15 cellular contexts compared by ENCODE assay signal in the genomic region with DNA sequence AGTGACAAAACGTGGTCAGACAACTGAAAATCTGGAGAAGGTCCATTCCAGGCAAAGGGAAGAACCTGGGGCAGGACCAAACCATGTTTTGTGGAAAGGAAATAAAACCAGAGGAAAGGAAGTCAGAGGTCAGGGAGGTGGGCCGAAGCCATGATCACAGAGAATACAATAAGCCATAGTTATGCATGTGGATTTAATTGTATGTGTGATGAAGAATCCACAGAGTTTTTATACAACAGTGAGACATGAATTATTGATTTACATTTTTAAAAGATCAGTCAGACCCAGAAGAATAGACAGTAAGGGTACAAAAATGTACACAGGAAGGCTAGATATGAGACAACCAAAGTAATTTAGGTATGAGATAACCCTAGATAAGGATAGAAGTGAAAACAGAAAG. TPM values are rescaled to one million over a fixed set of nuclear protein-coding genes. Genes with fewer than 3 reads are reported as not detected.
A peak's percentile ranks its signal among the peaks of the same experiment; 100 is the strongest.
DNase-seq lines count a peak whose midpoint lies in the region; ATAC-seq, FAIRE-seq and TF ChIP-seq lines count a peak whose summit lies in the region.
"Had no signal": no experiment of that assay in that cellular context is flagged by ENCODE, and none has a peak within 500 bp of the region (broad histone marks: within the 10 kb centered on the region; RNA-seq: fewer than 3 reads in every experiment).

No MANE protein-coding gene starts in this region.

- TF ChIP-seq CTCF in fibroblast of mammary gland (conservative IDR thresholded peaks at IDR 0.05; ENCODE audit: control insufficient read depth, insufficient read depth, low read depth, low read length) (no peak), smooth muscle cell (IDR thresholded peaks at IDR 0.05; ENCODE audit: borderline replicate concordance, insufficient read depth, poor library complexity, severe bottlenecking) (no peak)

- intact Hi-C loops in activated CD4-positive, alpha-beta T cell treated with anti-CD3 and anti-CD28 coated beads, Interleukin-2, amount 10 ng/mL, durations not matched to agents 24 days and 14 days (cut with micrococcal nuclease) = loop anchor here (5.0 kb wide), 1 partner anchor 568 kb away; no protein-coding TSS in a partner anchor

- WGBS in small intestine, 3 donors = 39 to 59% (median 53%) methylated on average over 2 of the region's 2 CpGs
- WGBS in smooth muscle cell (ENCODE audit: low lambda C conversion rate) = 93% methylated on average over 2 of the region's 2 CpGs

- H3K36me3 ChIP-seq in SJSA1 = peaks cover 5% of the 10 kb centered on the region; the same call in 1 of the 2 replicates
- peaks cover 2 to 3% of the 10 kb centered on the region in 2 donors for H3K36me3 ChIP-seq in small intestine (ENCODE audit: control insufficient read depth in 2 of 2, insufficient read depth in 2 of 2, low read length in 2 of 2)
- no peaks in the 10 kb centered on the region for H3K36me3 ChIP-seq in smooth muscle cell (ENCODE audit: low read depth)

- no peaks in the 10 kb centered on the region for H3K27me3 Mint-ChIP-seq in activated CD4-positive, alpha-beta T cell treated with anti-CD3 and anti-CD28 coated beads, Interleukin-2, amount 10 ng/mL, durations not matched to agents 24 days and 14 days
- H3K27me3 Mint-ChIP-seq: IgD-negative memory B cell had no signal

- H2AFZ ChIP-seq in smooth muscle cell (ENCODE audit: low read depth) = no peak overlapping the region

- FAIRE-seq in small intestine (lab: Jason Lieb, UNC) = no peak
- FAIRE-seq: TTC549 had no signal

- no peak for ATAC-seq in GM18861 (IDR thresholded peaks at IDR 0.05; ENCODE audit: unreplicated experiment)

- peaks cover 26% of the 10 kb centered on the region for H4K20me1 ChIP-seq in smooth muscle cell (ENCODE audit: low read depth)

- H3K4me2 ChIP-seq in smooth muscle cell = no peak overlapping the region

- H3K4me3 ChIP-seq in SJSA1 (no peak overlapping the region), fibroblast of mammary gland (ENCODE audit: control insufficient read depth, low read depth, low read length) (no peak overlapping the region), small intestine (ENCODE audit: low read depth in 1 of 2, low read length in 2 of 2) (no peak overlapping the region), smooth muscle cell (no peak overlapping the region)

- H3K27ac ChIP-seq in SJSA1 (peak overlapping the region; percentile 47; the same call in 1 of the 2 replicates), small intestine (ENCODE audit: low read depth in 1 of 2, low read length in 1 of 2) (peak overlapping the region; percentile 26 to 32), smooth muscle cell (ENCODE audit: low read depth) (no peak overlapping the region)

- H3K27me3 ChIP-seq in SJSA1 (replicated peaks) = no peaks in the 10 kb centered on the region
- H3K27me3 ChIP-seq in small intestine (ENCODE audit: control insufficient read depth in 2 of 2, insufficient read depth in 2 of 2, low read length in 2 of 2) = no peaks in the 10 kb centered on the region
- H3K27me3 ChIP-seq in smooth muscle cell (ENCODE audit: low read depth) = no peaks in the 10 kb centered on the region

- H3K4me3 Mint-ChIP-seq in activated CD4-positive, alpha-beta T cell treated with anti-CD3 and anti-CD28 coated beads, Interleukin-2, amount 10 ng/mL, durations not matched to agents 24 days and 14 days = no peak overlapping the region
- H3K4me3 Mint-ChIP-seq: IgD-negative memory B cell had no signal

- DNase-seq in activated CD4-positive, alpha-beta T cell treated with anti-CD3 and anti-CD28 coated beads, Interleukin-2, amount 10 ng/mL, durations not matched to agents 24 days and 14 days = no peak
- no peak for DNase-seq in activated CD4-positive, alpha-beta T cell treated with anti-CD3 and anti-CD28 coated beads for 4 hours
- DNase-seq in SJSA1 (ENCODE audit: low read depth in 1 of 2, low spot score in 2 of 2) (peak in 1 of 2 experiments; percentile 34), fibroblast of mammary gland (ENCODE audit: low read depth) (peak; percentile 44), small intestine (no peak), SHP77 (lab: John Stamatoyannopoulos, UW) (no peak), smooth muscle cell (lab: John Stamatoyannopoulos, UW; ENCODE audit: unreplicated experiment) (no peak)
- DNase-seq: 8988T, head of caudate nucleus, NCI-H1436 treated with DMSO at 0.1 percent for 48 hours, NCI-H524 treated with DMSO at 0.1 percent for 48 hours, RPMI8226 had no signal

- peaks cover 28% of the 10 kb centered on the region for H3K36me3 Mint-ChIP-seq in activated CD4-positive, alpha-beta T cell treated with anti-CD3 and anti-CD28 coated beads, Interleukin-2, amount 10 ng/mL, durations not matched to agents 24 days and 14 days (ENCODE audit: low read depth)

- H3K9me3 Mint-ChIP-seq in activated CD4-positive, alpha-beta T cell treated with anti-CD3 and anti-CD28 coated beads, Interleukin-2, amount 10 ng/mL, durations not matched to agents 24 days and 14 days = no peaks in the 10 kb centered on the region
- H3K9me3 Mint-ChIP-seq: IgD-negative memory B cell had no signal

- peak overlapping the region; percentile 1 for H3K27ac Mint-ChIP-seq in activated CD4-positive, alpha-beta T cell treated with anti-CD3 and anti-CD28 coated beads, Interleukin-2, amount 10 ng/mL, durations not matched to agents 24 days and 14 days

- H3K4me1 Mint-ChIP-seq in activated CD4-positive, alpha-beta T cell treated with anti-CD3 and anti-CD28 coated beads, Interleukin-2, amount 10 ng/mL, durations not matched to agents 24 days and 14 days = peaks cover 21% of the 10 kb centered on the region

- no peaks in the 10 kb centered on the region for H3K79me2 ChIP-seq in smooth muscle cell (ENCODE audit: low read depth)

- H3K9ac ChIP-seq in smooth muscle cell (ENCODE audit: low read depth) = no peak overlapping the region

- H3F3A ChIP-seq in smooth muscle cell (ENCODE audit: low read depth) = no peaks in the 10 kb centered on the region

- H3K4me1 ChIP-seq in SJSA1 (replicated peaks) (peaks cover 20% of the 10 kb centered on the region), small intestine (ENCODE audit: control insufficient read depth in 2 of 2, insufficient read depth in 1 of 2, low read depth in 1 of 2, low read length in 1 of 2) (peaks cover 4 to 9% of the 10 kb centered on the region in 2 donors), smooth muscle cell (ENCODE audit: low read depth) (peaks cover 5% of the 10 kb centered on the region)

- H3K9me3 ChIP-seq in SJSA1 (replicated peaks) = 0 out of 2 replicates have a peak, but pooled peaks cover 2% of the 10 kb centered on the region
- H3K9me3 ChIP-seq in small intestine (ENCODE audit: control insufficient read depth, low read depth) = no peaks in the 10 kb centered on the region
- no peaks in the 10 kb centered on the region for H3K9me3 ChIP-seq in smooth muscle cell (replicated peaks; ENCODE audit: low read depth)

RNA-seq across cellular contexts. Expression of a gene that starts 20.8 kb away (rescaled TPM):
- total RNA-seq in activated CD4-positive, alpha-beta T cell treated with anti-CD3 and anti-CD28 coated beads, Interleukin-2, amount 10 ng/mL, durations not matched to agents 24 days and 14 days = 22.7 and 23.1 TPM in 2 replicates
- 19.1 and 19.4 TPM in 2 replicates for total RNA-seq in SJSA1 (2014; rRNA removed; shearing (Covaris generic))
- polyA plus RNA-seq in small intestine (1 to 10 TPM; 8.0 to 9.4 (median 8.4) TPM), smooth muscle cell (12.2 and 13.1 TPM in 2 replicates)
- total RNA-seq in smooth muscle cell = 22.1 and 32.1 TPM in 2 replicates

RNA-seq across cellular contexts. Expression of a gene that starts 55.3 kb away (rescaled TPM):
- total RNA-seq in activated CD4-positive, alpha-beta T cell treated with anti-CD3 and anti-CD28 coated beads, Interleukin-2, amount 10 ng/mL, durations not matched to agents 24 days and 14 days = 49.1 and 53.0 TPM in 2 replicates
- total RNA-seq in SJSA1 (2014; rRNA removed; shearing (Covaris generic)) = 22.5 and 27.6 TPM in 2 replicates
- polyA plus RNA-seq in small intestine = 10 to 100 TPM; 17.2 to 29.7 (median 21.1) TPM
- 0.31 and 1.0 TPM in 2 replicates for total RNA-seq in smooth muscle cell
- polyA plus RNA-seq in smooth muscle cell = 0.27 and 1.5 TPM in 2 replicates

Comparison
In these comparisons a context has a peak if more than half of its experiments do, and no peak if none do; other contexts are left out.
1. RNA of a gene that starts 55.3 kb away (total RNA-seq): 49.1 to 53.0 TPM in activated CD4-positive, alpha-beta T cell treated with anti-CD3 and anti-CD28 coated beads, Interleukin-2, amount 10 ng/mL, durations not matched to agents 24 days and 14 days and 22.5 to 27.6 TPM in SJSA1; 0.31 to 1.0 TPM in smooth muscle cell; every median in the first group is over 10 times any median in the second.